In the genomic region with DNA sequence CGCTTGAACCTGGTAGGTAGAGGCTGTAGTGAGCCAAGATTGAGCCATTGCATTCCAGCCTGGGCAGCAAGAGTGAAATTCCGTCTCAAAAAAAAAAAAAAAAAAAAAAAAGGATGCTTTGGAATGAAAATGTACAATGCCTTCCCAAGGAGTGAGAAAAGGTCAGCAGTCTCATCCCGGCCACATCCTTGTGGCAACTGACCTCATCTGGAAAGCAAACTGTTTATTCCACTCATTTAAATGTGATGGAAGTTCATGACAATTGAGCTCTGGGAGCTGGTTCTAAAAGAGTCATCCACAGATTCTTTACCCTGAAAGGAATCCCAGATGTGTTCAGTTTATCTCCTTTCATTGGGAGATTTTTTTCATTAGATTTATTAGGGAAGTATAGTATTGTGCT, we compare ENCODE assay signal across 1 cellular context.
TF ChIP-seq lines count a peak whose summit lies in the region.

No MANE protein-coding gene starts in this region.

TF ChIP-seq in HCT116, 20 proteins besides CTCF, POLR2A, EP300 and RAD21 (continued from another document):
- TF ChIP-seq, protein P1, sequence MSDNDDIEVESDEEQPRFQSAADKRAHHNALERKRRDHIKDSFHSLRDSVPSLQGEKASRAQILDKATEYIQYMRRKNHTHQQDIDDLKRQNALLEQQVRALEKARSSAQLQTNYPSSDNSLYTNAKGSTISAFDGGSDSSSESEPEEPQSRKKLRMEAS (IDR thresholded peaks at IDR 0.05) = no peak
- TF ChIP-seq, protein P2, sequence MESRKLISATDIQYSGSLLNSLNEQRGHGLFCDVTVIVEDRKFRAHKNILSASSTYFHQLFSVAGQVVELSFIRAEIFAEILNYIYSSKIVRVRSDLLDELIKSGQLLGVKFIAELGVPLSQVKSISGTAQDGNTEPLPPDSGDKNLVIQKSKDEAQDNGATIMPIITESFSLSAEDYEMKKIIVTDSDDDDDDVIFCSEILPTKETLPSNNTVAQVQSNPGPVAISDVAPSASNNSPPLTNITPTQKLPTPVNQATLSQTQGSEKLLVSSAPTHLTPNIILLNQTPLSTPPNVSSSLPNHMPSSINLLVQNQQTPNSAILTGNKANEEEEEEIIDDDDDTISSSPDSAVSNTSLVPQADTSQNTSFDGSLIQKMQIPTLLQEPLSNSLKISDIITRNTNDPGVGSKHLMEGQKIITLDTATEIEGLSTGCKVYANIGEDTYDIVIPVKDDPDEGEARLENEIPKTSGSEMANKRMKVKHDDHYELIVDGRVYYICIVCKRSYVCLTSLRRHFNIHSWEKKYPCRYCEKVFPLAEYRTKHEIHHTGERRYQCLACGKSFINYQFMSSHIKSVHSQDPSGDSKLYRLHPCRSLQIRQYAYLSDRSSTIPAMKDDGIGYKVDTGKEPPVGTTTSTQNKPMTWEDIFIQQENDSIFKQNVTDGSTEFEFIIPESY (IDR thresholded peaks at IDR 0.05; ENCODE audit: extremely low read depth, insufficient replicate concordance, low read length) = no peak
- TF ChIP-seq EGR1 (IDR thresholded peaks at IDR 0.05; ENCODE audit: low read depth) = no peak
- TF ChIP-seq ELF1 (IDR thresholded peaks at IDR 0.05; ENCODE audit: borderline replicate concordance, low read depth) = no peak
- TF ChIP-seq, protein P3, sequence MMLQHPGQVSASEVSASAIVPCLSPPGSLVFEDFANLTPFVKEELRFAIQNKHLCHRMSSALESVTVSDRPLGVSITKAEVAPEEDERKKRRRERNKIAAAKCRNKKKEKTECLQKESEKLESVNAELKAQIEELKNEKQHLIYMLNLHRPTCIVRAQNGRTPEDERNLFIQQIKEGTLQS (IDR thresholded peaks at IDR 0.05) = no peak
- TF ChIP-seq EZH2 (IDR thresholded peaks at IDR 0.05) = no peak
- TF ChIP-seq ZNF274 (IDR thresholded peaks at IDR 0.05; ENCODE audit: low read depth, low read length) = no peak
- TF ChIP-seq CBX3 (IDR thresholded peaks at IDR 0.05; ENCODE audit: low read depth) = no peak
- TF ChIP-seq ZFX (IDR thresholded peaks at IDR 0.05) = no peak
- no peak for TF ChIP-seq TCF7L2 (IDR thresholded peaks at IDR 0.05; ENCODE audit: borderline replicate concordance, extremely low read depth, insufficient read depth, insufficient read length)
